1 cellular context compared by ENCODE assay signal in the genomic region with DNA sequence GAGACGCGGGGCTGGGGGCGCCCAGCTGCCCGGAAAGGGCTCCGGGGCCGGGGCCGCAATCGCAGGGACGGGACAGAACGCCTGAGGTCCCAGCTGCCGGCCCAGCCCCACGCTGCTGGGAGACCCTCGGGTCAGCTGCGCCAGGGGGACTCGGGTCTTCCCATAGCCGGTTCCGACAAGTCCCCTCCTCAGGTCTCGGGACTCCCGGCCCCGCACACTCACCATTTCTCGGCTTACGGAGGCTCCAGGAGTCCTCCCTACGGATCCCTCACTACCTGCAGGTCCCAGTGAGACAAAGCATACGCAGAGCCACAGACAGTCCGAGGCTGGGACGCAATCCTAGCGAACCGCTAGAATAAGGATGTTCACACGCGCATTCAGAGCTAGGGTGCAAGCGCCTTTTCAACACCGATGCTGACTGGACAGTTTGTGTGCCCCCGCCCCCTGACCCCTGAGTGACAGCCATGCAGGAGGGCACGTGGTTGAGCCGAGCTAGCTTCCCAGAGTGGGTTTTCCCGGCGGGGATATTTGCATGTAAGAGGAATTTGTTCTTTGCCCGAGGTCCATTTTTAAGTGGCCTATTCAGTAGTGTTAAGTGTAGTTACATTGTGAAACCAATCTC.
TF ChIP-seq lines count a peak whose summit lies in the region.

No MANE protein-coding gene starts in this region.

TF ChIP-seq in GM23338, 12 proteins besides CTCF, POLR2A, EP300 and RAD21 (continued from another document):
- TF ChIP-seq, protein P1, sequence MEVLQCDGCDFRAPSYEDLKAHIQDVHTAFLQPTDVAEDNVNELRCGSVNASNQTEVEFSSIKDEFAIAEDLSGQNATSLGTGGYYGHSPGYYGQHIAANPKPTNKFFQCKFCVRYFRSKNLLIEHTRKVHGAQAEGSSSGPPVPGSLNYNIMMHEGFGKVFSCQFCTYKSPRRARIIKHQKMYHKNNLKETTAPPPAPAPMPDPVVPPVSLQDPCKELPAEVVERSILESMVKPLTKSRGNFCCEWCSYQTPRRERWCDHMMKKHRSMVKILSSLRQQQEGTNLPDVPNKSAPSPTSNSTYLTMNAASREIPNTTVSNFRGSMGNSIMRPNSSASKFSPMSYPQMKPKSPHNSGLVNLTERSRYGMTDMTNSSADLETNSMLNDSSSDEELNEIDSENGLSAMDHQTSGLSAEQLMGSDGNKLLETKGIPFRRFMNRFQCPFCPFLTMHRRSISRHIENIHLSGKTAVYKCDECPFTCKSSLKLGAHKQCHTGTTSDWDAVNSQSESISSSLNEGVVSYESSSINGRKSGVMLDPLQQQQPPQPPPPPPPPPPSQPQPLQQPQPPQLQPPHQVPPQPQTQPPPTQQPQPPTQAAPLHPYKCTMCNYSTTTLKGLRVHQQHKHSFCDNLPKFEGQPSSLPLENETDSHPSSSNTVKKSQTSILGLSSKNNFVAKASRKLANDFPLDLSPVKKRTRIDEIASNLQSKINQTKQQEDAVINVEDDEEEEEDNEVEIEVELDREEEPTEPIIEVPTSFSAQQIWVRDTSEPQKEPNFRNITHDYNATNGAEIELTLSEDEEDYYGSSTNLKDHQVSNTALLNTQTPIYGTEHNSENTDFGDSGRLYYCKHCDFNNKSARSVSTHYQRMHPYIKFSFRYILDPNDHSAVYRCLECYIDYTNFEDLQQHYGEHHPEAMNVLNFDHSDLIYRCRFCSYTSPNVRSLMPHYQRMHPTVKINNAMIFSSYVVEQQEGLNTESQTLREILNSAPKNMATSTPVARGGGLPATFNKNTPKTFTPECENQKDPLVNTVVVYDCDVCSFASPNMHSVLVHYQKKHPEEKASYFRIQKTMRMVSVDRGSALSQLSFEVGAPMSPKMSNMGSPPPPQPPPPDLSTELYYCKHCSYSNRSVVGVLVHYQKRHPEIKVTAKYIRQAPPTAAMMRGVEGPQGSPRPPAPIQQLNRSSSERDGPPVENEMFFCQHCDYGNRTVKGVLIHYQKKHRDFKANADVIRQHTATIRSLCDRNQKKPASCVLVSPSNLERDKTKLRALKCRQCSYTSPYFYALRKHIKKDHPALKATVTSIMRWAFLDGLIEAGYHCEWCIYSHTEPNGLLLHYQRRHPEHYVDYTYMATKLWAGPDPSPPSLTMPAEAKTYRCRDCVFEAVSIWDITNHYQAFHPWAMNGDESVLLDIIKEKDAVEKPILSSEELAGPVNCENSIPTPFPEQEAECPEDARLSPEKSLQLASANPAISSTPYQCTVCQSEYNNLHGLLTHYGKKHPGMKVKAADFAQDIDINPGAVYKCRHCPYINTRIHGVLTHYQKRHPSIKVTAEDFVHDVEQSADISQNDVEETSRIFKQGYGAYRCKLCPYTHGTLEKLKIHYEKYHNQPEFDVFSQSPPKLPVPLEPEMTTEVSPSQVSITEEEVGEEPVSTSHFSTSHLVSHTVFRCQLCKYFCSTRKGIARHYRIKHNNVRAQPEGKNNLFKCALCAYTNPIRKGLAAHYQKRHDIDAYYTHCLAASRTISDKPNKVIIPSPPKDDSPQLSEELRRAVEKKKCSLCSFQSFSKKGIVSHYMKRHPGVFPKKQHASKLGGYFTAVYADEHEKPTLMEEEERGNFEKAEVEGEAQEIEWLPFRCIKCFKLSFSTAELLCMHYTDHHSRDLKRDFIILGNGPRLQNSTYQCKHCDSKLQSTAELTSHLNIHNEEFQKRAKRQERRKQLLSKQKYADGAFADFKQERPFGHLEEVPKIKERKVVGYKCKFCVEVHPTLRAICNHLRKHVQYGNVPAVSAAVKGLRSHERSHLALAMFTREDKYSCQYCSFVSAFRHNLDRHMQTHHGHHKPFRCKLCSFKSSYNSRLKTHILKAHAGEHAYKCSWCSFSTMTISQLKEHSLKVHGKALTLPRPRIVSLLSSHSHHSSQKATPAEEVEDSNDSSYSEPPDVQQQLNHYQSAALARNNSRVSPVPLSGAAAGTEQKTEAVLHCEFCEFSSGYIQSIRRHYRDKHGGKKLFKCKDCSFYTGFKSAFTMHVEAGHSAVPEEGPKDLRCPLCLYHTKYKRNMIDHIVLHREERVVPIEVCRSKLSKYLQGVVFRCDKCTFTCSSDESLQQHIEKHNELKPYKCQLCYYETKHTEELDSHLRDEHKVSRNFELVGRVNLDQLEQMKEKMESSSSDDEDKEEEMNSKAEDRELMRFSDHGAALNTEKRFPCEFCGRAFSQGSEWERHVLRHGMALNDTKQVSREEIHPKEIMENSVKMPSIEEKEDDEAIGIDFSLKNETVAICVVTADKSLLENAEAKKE (CRISPR knock-in tag; IDR thresholded peaks at IDR 0.05), result no peak
- TF ChIP-seq CREB1 (CRISPR knock-in tag; IDR thresholded peaks at IDR 0.05; ENCODE audit: low read depth), result no peak
- no peak for TF ChIP-seq POLR2AphosphoS5 (IDR thresholded peaks at IDR 0.05; ENCODE audit: low read depth)
- no peak for TF ChIP-seq ZNF331 (CRISPR knock-in tag; IDR thresholded peaks at IDR 0.05; ENCODE audit: low read depth)
- TF ChIP-seq JUNB (IDR thresholded peaks at IDR 0.05; ENCODE audit: unreplicated experiment), result no peak
- no peak for TF ChIP-seq STAT1 (IDR thresholded peaks at IDR 0.05; ENCODE audit: unreplicated experiment)
- no peak for TF ChIP-seq EZH2 (IDR thresholded peaks at IDR 0.05; ENCODE audit: low read depth, unreplicated experiment)
- TF ChIP-seq EZH2phosphoT487 (IDR thresholded peaks at IDR 0.05; ENCODE audit: unreplicated experiment), result no peak
- TF ChIP-seq, protein P2, sequence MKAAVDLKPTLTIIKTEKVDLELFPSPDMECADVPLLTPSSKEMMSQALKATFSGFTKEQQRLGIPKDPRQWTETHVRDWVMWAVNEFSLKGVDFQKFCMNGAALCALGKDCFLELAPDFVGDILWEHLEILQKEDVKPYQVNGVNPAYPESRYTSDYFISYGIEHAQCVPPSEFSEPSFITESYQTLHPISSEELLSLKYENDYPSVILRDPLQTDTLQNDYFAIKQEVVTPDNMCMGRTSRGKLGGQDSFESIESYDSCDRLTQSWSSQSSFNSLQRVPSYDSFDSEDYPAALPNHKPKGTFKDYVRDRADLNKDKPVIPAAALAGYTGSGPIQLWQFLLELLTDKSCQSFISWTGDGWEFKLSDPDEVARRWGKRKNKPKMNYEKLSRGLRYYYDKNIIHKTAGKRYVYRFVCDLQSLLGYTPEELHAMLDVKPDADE (IDR thresholded peaks at IDR 0.05), result no peak
- TF ChIP-seq NANOG (IDR thresholded peaks at IDR 0.05; ENCODE audit: borderline replicate concordance), result no peak
